ENCODE assay signal across 1 cellular context in genomic region chr14:74048291-74048690, GRCh38.
TF ChIP-seq lines count a peak whose summit lies in the region.

No MANE protein-coding gene starts in this region.

TF ChIP-seq in IMR-90, 13 proteins besides CTCF, POLR2A, EP300 and RAD21 (continued from another document):
- TF ChIP-seq USF2 (IDR thresholded peaks at IDR 0.05; ENCODE audit: low read depth, low read length) (no peak), CHD1 (IDR thresholded peaks at IDR 0.05; ENCODE audit: low read depth, low read length) (no peak), CEBPB (IDR thresholded peaks at IDR 0.05; ENCODE audit: low read depth, low read length) (no peak), RFX5 (IDR thresholded peaks at IDR 0.05; ENCODE audit: low read depth, low read length) (no peak), FOS (IDR thresholded peaks at IDR 0.05; ENCODE audit: low read depth, low read length) (no peak), BHLHE40 (IDR thresholded peaks at IDR 0.05; ENCODE audit: low read depth, low read length) (no peak)
- TF ChIP-seq, protein P1, sequence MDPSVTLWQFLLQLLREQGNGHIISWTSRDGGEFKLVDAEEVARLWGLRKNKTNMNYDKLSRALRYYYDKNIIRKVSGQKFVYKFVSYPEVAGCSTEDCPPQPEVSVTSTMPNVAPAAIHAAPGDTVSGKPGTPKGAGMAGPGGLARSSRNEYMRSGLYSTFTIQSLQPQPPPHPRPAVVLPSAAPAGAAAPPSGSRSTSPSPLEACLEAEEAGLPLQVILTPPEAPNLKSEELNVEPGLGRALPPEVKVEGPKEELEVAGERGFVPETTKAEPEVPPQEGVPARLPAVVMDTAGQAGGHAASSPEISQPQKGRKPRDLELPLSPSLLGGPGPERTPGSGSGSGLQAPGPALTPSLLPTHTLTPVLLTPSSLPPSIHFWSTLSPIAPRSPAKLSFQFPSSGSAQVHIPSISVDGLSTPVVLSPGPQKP (IDR thresholded peaks at IDR 0.05; ENCODE audit: borderline replicate concordance, low read depth, low read length): no peak
